ENCODE assay signal across 8 cellular contexts in the genomic region with DNA sequence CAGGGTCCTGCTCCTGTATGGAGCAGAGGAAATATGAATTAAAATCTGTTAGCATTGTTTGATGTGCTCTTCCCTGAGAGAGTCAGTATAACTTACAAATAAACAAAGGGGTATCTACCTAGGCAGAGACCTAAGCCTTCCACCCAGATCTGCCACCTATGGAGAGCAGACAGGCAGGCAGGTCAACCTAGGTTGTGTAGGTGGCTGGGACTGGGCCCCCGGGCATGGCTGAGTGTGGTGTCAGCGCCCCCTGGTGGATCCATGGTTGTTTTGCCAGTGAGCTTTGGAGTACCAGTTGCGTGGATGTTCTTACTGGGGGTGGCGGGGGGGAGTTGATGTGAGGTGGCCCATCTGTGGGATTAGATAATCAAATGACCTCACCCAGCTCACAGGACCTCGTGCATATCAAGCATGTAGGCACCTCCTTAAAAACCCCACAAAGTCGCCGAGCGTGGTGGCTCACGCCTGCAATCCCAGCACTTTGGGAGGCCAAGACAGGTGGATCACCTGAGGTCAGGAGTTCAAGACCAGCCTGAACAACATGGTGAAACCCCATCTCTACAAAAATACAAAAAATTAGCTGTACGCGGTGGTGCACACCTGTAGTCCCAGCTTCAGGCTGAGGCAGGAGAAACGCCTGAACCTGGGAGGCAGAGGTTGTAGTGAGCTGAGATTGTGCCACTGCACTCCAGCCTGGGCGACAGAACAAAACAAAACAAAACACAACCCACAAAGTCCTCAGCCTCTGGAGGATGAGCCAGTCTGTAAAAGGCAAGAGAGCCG.
A peak's percentile ranks its signal among the peaks of the same experiment; 100 is the strongest.
DNase-seq lines count a peak whose midpoint lies in the region; ATAC-seq and TF ChIP-seq lines count a peak whose summit lies in the region.

No MANE protein-coding gene starts in this region.

- ATAC-seq in GM19023 (IDR thresholded peaks at IDR 0.05; ENCODE audit: unreplicated experiment) (peak; percentile 74), memory B cell (ENCODE audit: low read depth) (peak; percentile 76)

- CTCF ChIA-PET in AG04449 (lab: Yijun Ruan, JAX), result interaction anchor here (0.6 to 7.2 kb wide), 48 partner anchors 11 to 560 kb away, joined by 3 to 81 read pairs (median 5); partner anchors contain the start of genes ATP6V0D1, DDX28, DPEP2NB and DUS2

- no peaks in the 10 kb centered on the region for H3K36me3 ChIP-seq in effector memory CD4-positive, alpha-beta T cell (ENCODE audit: control insufficient read depth, insufficient read depth, low read length)

- no peaks in the 10 kb centered on the region for H3K27me3 Mint-ChIP-seq in memory B cell

- H3K4me1 ChIP-seq in effector memory CD4-positive, alpha-beta T cell (ENCODE audit: control insufficient read depth, insufficient read depth, low read length, poor library complexity, severe bottlenecking), result no peaks in the 10 kb centered on the region

- H3K27me3 ChIP-seq in effector memory CD4-positive, alpha-beta T cell (replicated peaks; ENCODE audit: control insufficient read depth, insufficient read depth, low read length, poor library complexity, severe bottlenecking), result no peaks in the 10 kb centered on the region

- H3K4me3 ChIP-seq in AG04449 (ENCODE audit: low read depth, low read length), result no peak overlapping the region
- no peak overlapping the region for H3K4me3 ChIP-seq in effector memory CD4-positive, alpha-beta T cell (ENCODE audit: insufficient read depth, low read depth, low read length, poor library complexity, severe bottlenecking)

- no peaks in the 10 kb centered on the region for H3K9me3 ChIP-seq in effector memory CD4-positive, alpha-beta T cell (ENCODE audit: control insufficient read depth, low read length)

- H3K36me3 Mint-ChIP-seq in memory B cell, result peaks cover 13% of the 10 kb centered on the region

- peak overlapping the region; percentile 64 for H3K27ac Mint-ChIP-seq in memory B cell

- peaks cover 36% of the 10 kb centered on the region for H3K4me1 Mint-ChIP-seq in memory B cell

- DNase-seq in AG04449 (ENCODE audit: low read depth, low spot score), result no peak
- peak; percentile 34 for DNase-seq in HS-27A (ENCODE audit: low read depth)
- DNase-seq in NK-92 treated with Interleukin-12 subunit alpha and Interleukin-12 subunit beta, amount 100 ng/mL, for 24 hours (lab: John Stamatoyannopoulos, UW), result peak; percentile 68
- peak; percentile 97 for DNase-seq in activated CD8-positive, alpha-beta memory T cell treated with anti-CD3 and anti-CD28 coated beads for 24 hours
- peak; percentile 72 to 84 (median 81) for DNase-seq in effector memory CD4-positive, alpha-beta T cell
- peak; percentile 91 to 94 for DNase-seq in memory B cell (ENCODE audit: low spot score in 2 of 2)
- DNase-seq in stimulated activated CD8-positive, alpha-beta memory T cell treated with anti-CD3 and anti-CD28 coated beads, Interleukin-2, amount 100 ng/mL, for 48 hours (ENCODE audit: low read depth in 2 of 2), result peak; percentile 81 to 84

- no peaks in the 10 kb centered on the region for H3K9me3 Mint-ChIP-seq in memory B cell

- peak; percentile 90 for TF ChIP-seq CTCF in AG04449 (IDR thresholded peaks at IDR 0.05; ENCODE audit: insufficient read depth, low read length, missing control alignments)

- POLR2A ChIA-PET in AG04449 (lab: Yijun Ruan, JAX), result no interaction called here

- H3K4me3 Mint-ChIP-seq in memory B cell, result peak overlapping the region; percentile 86

- H3K27ac ChIP-seq in effector memory CD4-positive, alpha-beta T cell (ENCODE audit: insufficient read depth, low read length, poor library complexity, severe bottlenecking), result no peak overlapping the region
